ENCODE assay signal across 17 cellular contexts in the genomic region with DNA sequence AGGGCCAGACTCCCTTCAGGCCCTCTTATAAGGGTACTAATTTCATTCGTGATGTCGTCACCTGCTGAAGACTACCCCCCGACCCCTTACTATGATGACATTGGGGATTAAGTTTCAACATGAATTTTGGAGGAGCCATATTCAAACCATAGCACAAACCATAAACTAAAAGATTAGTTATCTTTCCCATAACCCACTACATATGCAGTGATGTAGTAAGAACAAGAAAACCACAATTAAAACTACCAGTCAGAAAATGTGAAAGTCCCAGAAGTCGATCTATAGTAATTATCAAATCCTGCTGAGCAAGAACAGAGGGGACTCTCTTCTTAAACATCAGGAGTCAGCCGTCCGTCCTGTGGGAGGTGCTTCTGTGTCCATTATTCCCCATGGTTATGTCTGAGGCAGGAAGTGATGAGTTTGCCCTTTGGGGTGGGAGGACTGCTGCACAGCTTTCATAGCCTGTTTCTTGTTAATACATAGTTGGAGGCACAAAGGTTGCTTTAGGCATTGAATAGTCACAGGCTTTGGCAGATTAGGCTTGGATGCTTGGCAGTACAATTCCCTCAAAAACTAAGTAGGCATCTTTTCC. TPM values are rescaled to one million over a fixed set of nuclear protein-coding genes. Genes with fewer than 3 reads are reported as not detected.
DNase-seq lines count a peak whose midpoint lies in the region; ATAC-seq lines count a peak whose summit lies in the region.
"Had no signal": no experiment of that assay in that cellular context is flagged by ENCODE, and none has a peak within 500 bp of the region (broad histone marks: within the 10 kb centered on the region; RNA-seq: fewer than 3 reads in every experiment).

No MANE protein-coding gene starts in this region.

- peak overlapping the region; percentile 66 for H3K4me3 Mint-ChIP-seq in activated T-helper 17 cell treated with anti-CD3 and anti-CD28 coated beads, Interleukin-2, amount 50 U/mL, for 72 hours
- H3K4me3 Mint-ChIP-seq: HFFc6 had no signal

- no peak for DNase-seq in activated CD4-positive, CD25-positive, alpha-beta regulatory T cell treated with anti-CD3 and anti-CD28 coated beads, Interleukin-2, amount 50 U/mL, for 72 hours
- DNase-seq in ELR (ENCODE audit: low read depth) (peak; percentile 47), lung microvascular endothelial cell (ENCODE audit: low read depth in 2 of 2) (peak; percentile 37 to 46), NCI-H345 treated with DMSO at 0.1 percent for 48 hours (lab: John Stamatoyannopoulos, UW; ENCODE audit: unreplicated experiment) (no peak), A172 (ENCODE audit: low spot score) (no peak)
- DNase-seq: colonic mucosa, GDM1, HFFc6, Karpas-422, left lung, NCI-H2029 treated with DMSO at 0.1 percent for 48 hours, retina, T-helper 9 cell had no signal

- H3K4me1 Mint-ChIP-seq in activated T-helper 17 cell treated with anti-CD3 and anti-CD28 coated beads, Interleukin-2, amount 50 U/mL, for 72 hours: peaks cover 15% of the 10 kb centered on the region

- H3K27me3 Mint-ChIP-seq in activated T-helper 17 cell treated with anti-CD3 and anti-CD28 coated beads, Interleukin-2, amount 50 U/mL, for 72 hours: no peaks in the 10 kb centered on the region
- H3K27me3 Mint-ChIP-seq: naive thymus-derived CD4-positive, alpha-beta T cell had no signal

- peak; percentile 29 to 52 for ATAC-seq in activated CD4-positive, CD25-positive, alpha-beta regulatory T cell treated with anti-CD3 and anti-CD28 coated beads, Interleukin-2, amount 50 U/mL, for 24 hours
- ATAC-seq in activated T-helper 17 cell treated with anti-CD3 and anti-CD28 coated beads, Interleukin-2, amount 50 U/mL, for 72 hours (replicated peaks): peak; percentile 69
- ATAC-seq in GM19397 (IDR thresholded peaks at IDR 0.05; ENCODE audit: unreplicated experiment): no peak
- ATAC-seq: left lung; naive thymus-derived CD4-positive, alpha-beta T cell had no signal

- H3K27ac Mint-ChIP-seq in activated T-helper 17 cell treated with anti-CD3 and anti-CD28 coated beads, Interleukin-2, amount 50 U/mL, for 72 hours: peak overlapping the region; percentile 74
- H3K27ac Mint-ChIP-seq: HFFc6; naive thymus-derived CD4-positive, alpha-beta T cell had no signal

- H3K9me3 Mint-ChIP-seq in activated T-helper 17 cell treated with anti-CD3 and anti-CD28 coated beads, Interleukin-2, amount 50 U/mL, for 72 hours: no peaks in the 10 kb centered on the region
- H3K9me3 Mint-ChIP-seq: HFFc6; naive thymus-derived CD4-positive, alpha-beta T cell had no signal

- H3K36me3 Mint-ChIP-seq in activated T-helper 17 cell treated with anti-CD3 and anti-CD28 coated beads, Interleukin-2, amount 50 U/mL, for 72 hours (ENCODE audit: low read depth): no peaks in the 10 kb centered on the region

RNA-seq across cellular contexts. Expression of gene PTGFRN, which starts 35.9 kb away (rescaled TPM):
- total RNA-seq in activated T-helper 17 cell treated with anti-CD3 and anti-CD28 coated beads, Interleukin-2, amount 50 U/mL, for 72 hours: 10 to 100 TPM; 10.1 to 11.1 TPM
- 98.2 and 146 TPM in 2 replicates for total RNA-seq in lung microvascular endothelial cell
- total RNA-seq in A172 (2014; rRNA removed; shearing (Covaris generic)): 44.5 and 55.4 TPM in 2 replicates

Comparison
In these comparisons a context has a peak if more than half of its experiments do, and no peak if none do; other contexts are left out.
1. DNase-seq: peak in ELR (single experiment) and lung microvascular endothelial cell (2 of 2); none in activated CD4-positive, CD25-positive, alpha-beta regulatory T cell treated with anti-CD3 and anti-CD28 coated beads, Interleukin-2, amount 50 U/mL, for 72 hours (single experiment), NCI-H345 treated with DMSO at 0.1 percent for 48 hours (single experiment) and A172 (single experiment).